8 cellular contexts compared by ENCODE assay signal in the genomic region with DNA sequence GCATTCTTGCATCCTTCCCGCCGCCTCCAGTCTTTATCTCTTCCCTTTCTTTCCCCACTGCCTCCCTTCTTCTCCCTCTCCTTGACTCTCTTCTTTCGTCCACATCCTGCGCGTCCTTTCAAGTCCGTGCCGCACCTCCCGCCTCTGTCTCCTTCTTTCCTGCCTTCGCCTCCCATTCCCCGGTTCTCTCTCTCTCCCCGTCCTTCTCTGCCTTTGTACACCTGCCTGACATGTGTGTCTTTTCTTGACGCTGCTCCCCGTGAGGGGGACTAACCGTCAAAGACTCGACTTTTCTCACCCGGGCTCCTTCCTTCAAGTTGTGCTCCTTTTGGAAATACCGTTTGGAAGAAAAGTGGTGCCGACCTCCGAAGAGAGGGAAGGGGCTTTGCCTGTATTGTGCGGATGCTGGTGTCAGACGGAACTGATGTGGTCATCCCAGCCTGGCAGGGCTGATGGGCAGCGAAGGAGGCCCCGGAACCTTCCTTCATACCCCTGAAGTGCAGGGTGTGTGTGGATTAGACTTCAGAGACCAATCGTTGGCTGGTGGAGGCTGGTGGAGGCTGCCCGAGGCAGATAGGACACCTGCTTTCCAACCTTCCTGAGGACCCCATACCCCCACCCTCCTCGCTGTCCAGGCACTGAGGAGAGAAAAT. TPM values are rescaled to one million over a fixed set of nuclear protein-coding genes. Genes with fewer than 3 reads are reported as not detected.
DNase-seq lines count a peak whose midpoint lies in the region; ATAC-seq and TF ChIP-seq lines count a peak whose summit lies in the region.

No MANE protein-coding gene starts in this region.

- intact Hi-C loops in naive thymus-derived CD4-positive, alpha-beta T cell (cut with micrococcal nuclease), result no loop called here
- intact Hi-C loops in mucosa of descending colon (cut with DNase I, micrococcal nuclease), result no loop called here

- CTCF ChIA-PET in naive thymus-derived CD4-positive, alpha-beta T cell (lab: Charles Lee), result no interaction called here

- H3K36me3 ChIP-seq in HUES6 (ENCODE audit: control insufficient read depth, insufficient read depth, low read length) (no peaks in the 10 kb centered on the region), mucosa of descending colon (ENCODE audit: low read depth) (no peaks in the 10 kb centered on the region)
- H3K36me3 ChIP-seq in naive thymus-derived CD4-positive, alpha-beta T cell (ENCODE audit: control insufficient read depth in 2 of 3, insufficient read depth in 3 of 3, low read length in 3 of 3), result no peaks in the 10 kb centered on the region

- DNase-seq in AG20443 (ENCODE audit: low spot score) (peak; percentile 39), dermis blood vessel endothelial cell (peak; percentile 2), mucosa of descending colon (no peak)
- no peak for DNase-seq in naive thymus-derived CD4-positive, alpha-beta T cell

- H3K4me3 Mint-ChIP-seq in naive thymus-derived CD4-positive, alpha-beta T cell, result peak overlapping the region; percentile 22 to 84 (median 62)

- peaks cover 4 to 21% (median 10%) of the 10 kb centered on the region in 7 donors for H3K4me1 Mint-ChIP-seq in naive thymus-derived CD4-positive, alpha-beta T cell

- H3K27me3 ChIP-seq in HUES6 (ENCODE audit: control insufficient read depth, insufficient read depth, low read length), result peaks cover 74% of the 10 kb centered on the region
- H3K27me3 ChIP-seq in naive thymus-derived CD4-positive, alpha-beta T cell (ENCODE audit: control insufficient read depth in 2 of 2, insufficient read depth in 2 of 2, low read length in 2 of 2), result peaks cover 0 to 13% of the 10 kb centered on the region in 2 donors

- H3K4me3 ChIP-seq in HUES6 (ENCODE audit: low read depth, low read length) (peak overlapping the region; percentile 89), mucosa of descending colon (no peak overlapping the region)
- no peak overlapping the region for H3K4me3 ChIP-seq in naive thymus-derived CD4-positive, alpha-beta T cell (ENCODE audit: low read length)

- 0 out of 2 replicates have a peak, but pooled peaks cover 3% of the 10 kb centered on the region for H3K4me1 ChIP-seq in HUES6 (ENCODE audit: control insufficient read depth, insufficient read depth, low read length)
- H3K4me1 ChIP-seq in naive thymus-derived CD4-positive, alpha-beta T cell (ENCODE audit: control insufficient read depth in 2 of 2, insufficient read depth in 2 of 2, low read length in 2 of 2), result no peaks in the 10 kb centered on the region
- H3K4me1 ChIP-seq in mucosa of descending colon (ENCODE audit: low read depth), result peaks cover 4% of the 10 kb centered on the region

- peak overlapping the region in 1 of 9 donors; percentile 36 for H3K27ac Mint-ChIP-seq in naive thymus-derived CD4-positive, alpha-beta T cell

- H3K9me3 Mint-ChIP-seq in naive thymus-derived CD4-positive, alpha-beta T cell, result peaks cover 0 to 7% (median 0%) of the 10 kb centered on the region in 11 donors

- POLR2A ChIA-PET in naive thymus-derived CD4-positive, alpha-beta T cell (lab: Charles Lee), result no interaction called here

- peaks cover 0 to 3% (median 0%) of the 10 kb centered on the region in 5 donors for H3K36me3 Mint-ChIP-seq in naive thymus-derived CD4-positive, alpha-beta T cell

- H3K9me3 ChIP-seq in HUES6 (ENCODE audit: control insufficient read depth, insufficient read depth, low read depth, low read length), result no peaks in the 10 kb centered on the region
- no peaks in the 10 kb centered on the region for H3K9me3 ChIP-seq in naive thymus-derived CD4-positive, alpha-beta T cell (ENCODE audit: control insufficient read depth in 2 of 3, low read length in 3 of 3)
- no peaks in the 10 kb centered on the region for H3K9me3 ChIP-seq in mucosa of descending colon

- H3K27me3 Mint-ChIP-seq in naive thymus-derived CD4-positive, alpha-beta T cell, result peaks cover 63 to 79% (median 73%) of the 10 kb centered on the region in 5 donors

- no peak overlapping the region for H3K9ac ChIP-seq in HUES6 (ENCODE audit: low read length)

- ATAC-seq in naive thymus-derived CD4-positive, alpha-beta T cell, result no peak
- no peak for ATAC-seq in HG02610 (IDR thresholded peaks at IDR 0.05; ENCODE audit: unreplicated experiment)
- no peak for ATAC-seq in HG02678 (IDR thresholded peaks at IDR 0.05; ENCODE audit: unreplicated experiment)
- ATAC-seq in mucosa of descending colon, result no peak
- ATAC-seq in HG03108 (IDR thresholded peaks at IDR 0.05; ENCODE audit: unreplicated experiment), result no peak

- H3K27ac ChIP-seq in HUES6 (ENCODE audit: low read depth, low read length), result no peak overlapping the region
- no peak overlapping the region for H3K27ac ChIP-seq in naive thymus-derived CD4-positive, alpha-beta T cell (ENCODE audit: low read depth, low read length)

- no peak for TF ChIP-seq CTCF in mucosa of descending colon (IDR thresholded peaks at IDR 0.05)

RNA-seq across cellular contexts. Expression of a gene that starts 0.9 kb away (rescaled TPM):
- total RNA-seq in dermis blood vessel endothelial cell, result not detected in 2 replicates
- total RNA-seq in naive thymus-derived CD4-positive, alpha-beta T cell, result under 1 TPM in 4 of 5 experiments, not detected in 1; 0.32 to 0.54 (median 0.43) TPM
- not detected for polyA plus RNA-seq in naive thymus-derived CD4-positive, alpha-beta T cell
- 1 to 10 TPM; 1.0 to 3.9 (median 1.2) TPM for total RNA-seq in mucosa of descending colon

Comparison
In these comparisons a context has a peak if more than half of its experiments do, and no peak if none do; other contexts are left out.
1. DNase-seq: peak in AG20443 (single experiment) and dermis blood vessel endothelial cell (single experiment); none in naive thymus-derived CD4-positive, alpha-beta T cell (0 of 9) and mucosa of descending colon (0 of 3).